ENCODE assay signal across 11 cellular contexts in the genomic region with DNA sequence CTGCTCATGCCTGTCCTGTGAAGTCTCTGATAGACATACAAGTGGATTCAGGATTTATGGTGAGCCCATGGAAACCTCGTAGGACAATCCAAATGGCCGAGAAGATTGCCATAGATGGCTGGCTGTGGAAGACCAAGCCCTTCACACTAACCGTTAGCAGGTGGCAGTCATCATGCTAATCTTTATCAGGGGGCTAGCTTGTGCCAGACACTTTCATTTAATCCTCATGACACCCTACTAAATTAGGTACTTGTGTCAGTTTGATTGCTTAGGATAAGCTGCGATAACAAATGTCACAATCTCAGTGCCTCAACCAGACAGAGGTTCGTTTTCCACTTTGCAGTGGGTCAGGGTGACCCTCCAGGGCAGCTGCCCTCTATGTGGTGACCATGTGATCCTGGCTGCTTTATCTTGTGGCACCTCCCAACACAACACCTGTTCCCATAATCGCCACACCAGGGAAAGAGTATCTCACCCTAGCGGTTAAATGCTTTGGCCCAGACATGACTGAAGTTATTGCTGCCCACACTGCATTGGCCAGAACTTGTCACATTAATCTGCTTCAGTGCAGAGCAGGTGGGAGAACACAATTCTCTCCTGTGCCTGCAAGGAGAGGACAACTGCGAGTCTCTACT.
DNase-seq lines count a peak whose midpoint lies in the region; ATAC-seq, FAIRE-seq and TF ChIP-seq lines count a peak whose summit lies in the region.
"Had no signal": no experiment of that assay in that cellular context is flagged by ENCODE, and none has a peak within 500 bp of the region (broad histone marks: within the 10 kb centered on the region; RNA-seq: fewer than 3 reads in every experiment).

No MANE protein-coding gene starts in this region.

- peak; percentile 56 for FAIRE-seq in HepG2 (lab: Jason Lieb, UNC)
- FAIRE-seq: frontal cortex had no signal

- BruUV-seq in Calu3 (replicated peaks; lab: Mats Ljungman, UMichigan) (no TSS peak), HepG2 (replicated peaks; lab: Mats Ljungman, UMichigan) (no TSS peak)

- intact Hi-C loops in Calu3 (cut with micrococcal nuclease; ENCODE audit: unreplicated experiment) = loop anchor here (1.0 kb wide), 1 partner anchor 39 kb away; no protein-coding TSS in a partner anchor
- intact Hi-C loops in HepG2 (cut with micrococcal nuclease; ENCODE audit: unreplicated experiment) = loop anchor here (5.0 kb wide), 1 partner anchor 40 kb away; no protein-coding TSS in a partner anchor

- ATAC-seq in HepG2 = peak; percentile 62

- no peak overlapping the region for H2AFZ ChIP-seq in HepG2 (ENCODE audit: low read length)

- TF ChIP-seq EP300 in HepG2 (IDR thresholded peaks at IDR 0.05; ENCODE audit: low read depth in 2 of 2, low read length in 2 of 2) (no peak), HepG2 (CRISPR knock-in tag; IDR thresholded peaks at IDR 0.05; ENCODE audit: borderline replicate concordance) (no peak)

- H3K9me3 Mint-ChIP-seq in Calu3 (ENCODE audit: low read depth, unreplicated experiment) = no peaks in the 10 kb centered on the region

- CTCF ChIA-PET in Calu3 (lab: Charles Lee) (interaction anchor here (0.9 to 1.0 kb wide), 3 partner anchors 29 to 125 kb away, joined by 4 to 11 read pairs (median 4); no protein-coding TSS in a partner anchor), HepG2 (lab: Yijun Ruan, JAX; ENCODE audit: low intra/inter-chr PET ratio, low total read pairs) (interaction anchor here (1.0 kb wide), 1 partner anchor 39 kb away, joined by 3 read pairs; no protein-coding TSS in a partner anchor)

- H3K9ac ChIP-seq in HepG2 (ENCODE audit: insufficient read depth, low read depth, low read length) = no peak overlapping the region

- no peaks in the 10 kb centered on the region for H3K27me3 Mint-ChIP-seq in Calu3 (ENCODE audit: unreplicated experiment)

- H3K27me3 ChIP-seq in WERI-Rb-1 (ENCODE audit: insufficient read depth, low read depth, severe bottlenecking) (peaks cover 5% of the 10 kb centered on the region), HepG2 (ENCODE audit: control insufficient read depth in 1 of 2, insufficient read depth in 2 of 2, low read length in 2 of 2) (no peaks in the 10 kb centered on the region)

- H3K4me3 ChIP-seq in HFF-Myc (replicated peaks; ENCODE audit: low read depth, low read length) (no peak overlapping the region), WERI-Rb-1 (ENCODE audit: low read depth, low read length) (no peak overlapping the region), HepG2 (replicated peaks in 1 of 3; ENCODE audit: insufficient read depth in 1 of 3, low read depth in 2 of 3, low read length in 3 of 3) (no peak overlapping the region)

- no peak for TF ChIP-seq POLR2A in HepG2 (IDR thresholded peaks at IDR 0.05; ENCODE audit: insufficient read depth in 1 of 2, low read depth in 2 of 2, low read length in 2 of 2)

- H4K20me1 ChIP-seq in HepG2 (ENCODE audit: insufficient read depth, low read length) = no peaks in the 10 kb centered on the region

- H3K27ac Mint-ChIP-seq in Calu3 (ENCODE audit: unreplicated experiment) = no peak overlapping the region

- H3K9me3 ChIP-seq in WERI-Rb-1 (ENCODE audit: severe bottlenecking) (no peaks in the 10 kb centered on the region), HepG2 (ENCODE audit: low read length) (no peaks in the 10 kb centered on the region)
- H3K9me3 ChIP-seq: spleen had no signal

- TF ChIP-seq CTCF in Calu3 (IDR thresholded peaks at IDR 0.05; ENCODE audit: unreplicated experiment) = peak; percentile 36
- peak; percentile 52 for TF ChIP-seq CTCF in HFF-Myc (IDR thresholded peaks at IDR 0.05; ENCODE audit: low read depth, low read length, missing control alignments)
- peak; percentile 69 for TF ChIP-seq CTCF in WERI-Rb-1 (IDR thresholded peaks at IDR 0.05; ENCODE audit: low read depth, low read length)
- TF ChIP-seq CTCF in HepG2 (CRISPR knock-in tag; IDR thresholded peaks at IDR 0.05) = peak; percentile 54

- 25% methylated on average over 4 of the region's 8 CpGs for WGBS in HepG2 (ENCODE audit: low lambda C conversion rate)

- no peaks in the 10 kb centered on the region for H3K4me1 ChIP-seq in HepG2 (ENCODE audit: insufficient read depth, low read length)
- H3K4me1 ChIP-seq: spleen had no signal

- no peak for TF ChIP-seq RAD21 in HepG2 (CRISPR knock-in tag; IDR thresholded peaks at IDR 0.05)

- H3K4me2 ChIP-seq in HepG2 (ENCODE audit: low read depth, low read length) = no peak overlapping the region

- POLR2A ChIA-PET in HepG2 (lab: Yijun Ruan, JAX) = no interaction called here

- H3K27ac ChIP-seq in WERI-Rb-1 (no peak overlapping the region), HepG2 (ENCODE audit: extremely low read length, insufficient read depth, low read length) (no peak overlapping the region)

- DNase-seq in Calu3 = peak; percentile 41
- DNase-seq in HFF-Myc (ENCODE audit: extremely low read depth, low read depth) = no peak
- peak; percentile 62 for DNase-seq in WERI-Rb-1
- DNase-seq in HepG2 (ENCODE audit: low spot score) = peak; percentile 4
- no peak for DNase-seq in SIG-M5 treated with dmso at 0.1 percent for 504 hours (lab: John Stamatoyannopoulos, UW; ENCODE audit: unreplicated experiment)
- DNase-seq in NCI-H1930 (lab: John Stamatoyannopoulos, UW) = no peak
- no peak for DNase-seq in GF-D8 (lab: John Stamatoyannopoulos, UW)
- DNase-seq in T-helper 9 cell = no peak
- DNase-seq: IMR-90, spleen had no signal

- H3K36me3 Mint-ChIP-seq in Calu3 (ENCODE audit: insufficient read depth, unreplicated experiment) = peaks cover 5% of the 10 kb centered on the region

- in situ Hi-C loops in HepG2 (cut with HindIII; ENCODE audit: extremely low pct_ligation_motif_present, low pct_unique_long_range_greater_than_20kb) = no loop called here

- H3K36me3 ChIP-seq in WERI-Rb-1 (no peaks in the 10 kb centered on the region), HepG2 (replicated peaks in 1 of 2; ENCODE audit: control insufficient read depth in 1 of 2, insufficient read depth in 2 of 2, low read length in 2 of 2) (no peaks in the 10 kb centered on the region)
- H3K36me3 ChIP-seq: spleen had no signal

- no peaks in the 10 kb centered on the region for H3K79me2 ChIP-seq in HepG2 (ENCODE audit: insufficient read depth, low read length)

- H3K4me3 Mint-ChIP-seq in Calu3 (ENCODE audit: low read depth, unreplicated experiment) = no peak overlapping the region

- H3K4me1 Mint-ChIP-seq in Calu3 (ENCODE audit: low read depth, unreplicated experiment) = peaks cover 39% of the 10 kb centered on the region

TF ChIP-seq in HepG2, 621 proteins besides CTCF, POLR2A, EP300 and RAD21:
- TF ChIP-seq STAG1 (CRISPR knock-in tag; IDR thresholded peaks at IDR 0.05) (0 out of 2 replicates have a peak, but pooled peaks have one; percentile 10), SRY (CRISPR knock-in tag; IDR thresholded peaks at IDR 0.05) (no peak)

Comparison
In these comparisons a context has a peak if more than half of its experiments do, and no peak if none do; other contexts are left out.
1. DNase-seq: peak in Calu3 (single experiment), WERI-Rb-1 (single experiment) and HepG2 (single experiment); none in HFF-Myc (single experiment), SIG-M5 treated with dmso at 0.1 percent for 504 hours (single experiment), NCI-H1930 (0 of 2), GF-D8 (single experiment) and T-helper 9 cell (single experiment).
2. Peak in every context shown above with its lines, with median percentiles within 50 percentile points of each other: CTCF ChIP-seq.